27 cellular contexts compared by ENCODE assay signal in the genomic region with DNA sequence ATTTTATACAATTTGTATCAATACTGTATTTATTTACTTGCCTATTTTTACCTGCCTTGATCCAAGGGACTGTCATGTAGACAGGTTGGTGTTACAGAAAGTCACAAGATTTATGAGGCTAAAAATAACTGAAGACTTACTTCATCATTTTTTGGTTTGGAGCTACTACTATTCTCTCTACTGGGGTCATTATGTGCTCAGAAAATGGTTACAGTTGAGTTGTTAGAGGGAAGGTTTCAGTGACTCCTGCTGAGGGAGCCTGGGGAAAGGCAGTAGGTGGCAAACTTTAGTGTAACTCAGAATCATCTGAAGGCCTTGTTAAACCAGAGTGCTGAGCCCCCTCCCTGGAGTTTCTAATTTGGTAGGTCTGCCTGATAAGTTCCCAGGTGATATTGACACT.
DNase-seq lines count a peak whose midpoint lies in the region; ATAC-seq, FAIRE-seq and TF ChIP-seq lines count a peak whose summit lies in the region.
"Had no signal": no experiment of that assay in that cellular context is flagged by ENCODE, and none has a peak within 500 bp of the region (broad histone marks: within the 10 kb centered on the region; RNA-seq: fewer than 3 reads in every experiment).

No MANE protein-coding gene starts in this region.

- no peak overlapping the region; the same call in 1 of the 2 replicates for H3K4me2 ChIP-seq in MM.1S (ENCODE audit: low read depth, low read length)
- no peak overlapping the region for H3K4me2 ChIP-seq in keratinocyte (ENCODE audit: control insufficient read depth, extremely low read depth, insufficient read depth, low read depth, low read length)

- H3K9me3 ChIP-seq in MM.1S (replicated peaks; ENCODE audit: insufficient read depth, low read length) (no peaks in the 10 kb centered on the region), keratinocyte (ENCODE audit: control insufficient read depth, low read depth, low read length) (no peaks in the 10 kb centered on the region)
- H3K9me3 ChIP-seq: Peyer's patch, upper lobe of right lung had no signal

- H3K4me3 ChIP-seq in MM.1S (ENCODE audit: low read length) (no peak overlapping the region), keratinocyte (ENCODE audit: control insufficient read depth in 2 of 3, extremely low read depth in 1 of 3, insufficient read depth in 2 of 3, low read depth in 1 of 3, low read length in 3 of 3) (no peak overlapping the region)
- H3K4me3 ChIP-seq: heart right ventricle, Peyer's patch, upper lobe of right lung had no signal

- H3K27ac ChIP-seq in MM.1S (ENCODE audit: low read length) (no peak overlapping the region), keratinocyte (ENCODE audit: control insufficient read depth, insufficient read depth, low read length) (peak overlapping the region; percentile 8)
- H3K27ac ChIP-seq: heart right ventricle, Peyer's patch, upper lobe of right lung had no signal

- no peaks in the 10 kb centered on the region for H3K27me3 ChIP-seq in MM.1S (replicated peaks; ENCODE audit: insufficient read depth, low read length)
- no peaks in the 10 kb centered on the region for H3K27me3 ChIP-seq in keratinocyte (ENCODE audit: control insufficient read depth, extremely low read depth, insufficient read depth, low read length)
- H3K27me3 ChIP-seq: heart right ventricle, Peyer's patch, upper lobe of right lung had no signal

- H3K9me2 ChIP-seq in MM.1S (replicated peaks; ENCODE audit: insufficient read depth, low read length), result no peaks in the 10 kb centered on the region

- peaks cover 15% of the 10 kb centered on the region for H3F3A ChIP-seq in MM.1S (ENCODE audit: insufficient read depth, low read length)

- no peaks in the 10 kb centered on the region for H3K9me1 ChIP-seq in keratinocyte (ENCODE audit: control insufficient read depth, extremely low read depth, insufficient read depth, low read length)

- no peaks in the 10 kb centered on the region for H3K36me3 Mint-ChIP-seq in glutamatergic neuron (ENCODE audit: unreplicated experiment)
- no peaks in the 10 kb centered on the region for H3K36me3 Mint-ChIP-seq in activated T-helper 2 cell treated with anti-CD3 and anti-CD28 coated beads, Interferon-gamma antibody, Interleukin-2, Interleukin-4, amounts not matched to agents 10 μg/mL and 5 μg/mL and 100 μg/mL, durations not matched to agents 14 hours and 24 hours and 36 hours (ENCODE audit: low read depth)
- no peaks in the 10 kb centered on the region for H3K36me3 Mint-ChIP-seq in T-helper 2 cell treated with Interferon-gamma antibody and Interleukin-4, amounts not matched to agents 5 μg/mL and 100 μg/mL, for 36 hours (ENCODE audit: low read depth)
- H3K36me3 Mint-ChIP-seq: brain had no signal

- ATAC-seq in GM21390 (IDR thresholded peaks at IDR 0.05; ENCODE audit: unreplicated experiment), result peak; percentile 25
- ATAC-seq: activated naive CD8-positive, alpha-beta T cell treated with anti-CD3 and anti-CD28 coated beads, Interleukin-2, amount 50 U/mL, for 24 hours; heart right ventricle; left colon; sciatic nerve; upper lobe of right lung had no signal

- H3K9ac ChIP-seq in MM.1S (ENCODE audit: low read length), result no peak overlapping the region
- no peak overlapping the region for H3K9ac ChIP-seq in keratinocyte (ENCODE audit: control insufficient read depth, extremely low read depth, insufficient read depth, low read length)

- H3K36me3 ChIP-seq in MM.1S (replicated peaks; ENCODE audit: insufficient read depth, low read length) (no peaks in the 10 kb centered on the region), keratinocyte (ENCODE audit: control insufficient read depth in 2 of 2, extremely low read depth in 1 of 2, insufficient read depth in 2 of 2, low read length in 2 of 2) (no peaks in the 10 kb centered on the region)
- H3K36me3 ChIP-seq: heart right ventricle, Peyer's patch, upper lobe of right lung had no signal

- H3K79me2 ChIP-seq in MM.1S (ENCODE audit: low read length) (no peaks in the 10 kb centered on the region), keratinocyte (ENCODE audit: control insufficient read depth, insufficient read depth, low read length) (no peaks in the 10 kb centered on the region)

- H3K4me1 Mint-ChIP-seq in glutamatergic neuron (ENCODE audit: low read depth, unreplicated experiment), result no peaks in the 10 kb centered on the region
- H3K4me1 Mint-ChIP-seq in activated T-helper 2 cell treated with anti-CD3 and anti-CD28 coated beads, Interferon-gamma antibody, Interleukin-2, Interleukin-4, amounts not matched to agents 10 μg/mL and 5 μg/mL and 100 μg/mL, durations not matched to agents 14 hours and 24 hours and 36 hours (ENCODE audit: low read depth), result no peaks in the 10 kb centered on the region
- no peaks in the 10 kb centered on the region for H3K4me1 Mint-ChIP-seq in T-helper 2 cell treated with Interferon-gamma antibody and Interleukin-4, amounts not matched to agents 5 μg/mL and 100 μg/mL, for 36 hours (ENCODE audit: low read depth)
- H3K4me1 Mint-ChIP-seq: activated CD4-positive, alpha-beta T cell treated with anti-CD3 and anti-CD28 coated beads, Interleukin-2, amount 10 ng/mL, durations not matched to agents 24 days and 14 days; activated naive CD8-positive, alpha-beta T cell treated with anti-CD3 and anti-CD28 coated beads, Interleukin-2, amount 50 U/mL, for 24 hours had no signal

- H3K4me3 Mint-ChIP-seq in glutamatergic neuron (ENCODE audit: unreplicated experiment), result no peak overlapping the region
- H3K4me3 Mint-ChIP-seq in activated T-helper 2 cell treated with anti-CD3 and anti-CD28 coated beads, Interferon-gamma antibody, Interleukin-2, Interleukin-4, amounts not matched to agents 10 μg/mL and 5 μg/mL and 100 μg/mL, durations not matched to agents 14 hours and 24 hours and 36 hours (ENCODE audit: low read depth), result no peak overlapping the region
- no peak overlapping the region for H3K4me3 Mint-ChIP-seq in T-helper 2 cell treated with Interferon-gamma antibody and Interleukin-4, amounts not matched to agents 5 μg/mL and 100 μg/mL, for 36 hours
- H3K4me3 Mint-ChIP-seq: activated CD4-positive, alpha-beta T cell treated with anti-CD3 and anti-CD28 coated beads, Interleukin-2, amount 10 ng/mL, durations not matched to agents 24 days and 14 days; activated naive CD8-positive, alpha-beta T cell treated with anti-CD3 and anti-CD28 coated beads, Interleukin-2, amount 50 U/mL, for 24 hours; brain had no signal

- no peaks in the 10 kb centered on the region for H3K9me3 Mint-ChIP-seq in glutamatergic neuron (ENCODE audit: unreplicated experiment)
- H3K9me3 Mint-ChIP-seq in activated T-helper 2 cell treated with anti-CD3 and anti-CD28 coated beads, Interferon-gamma antibody, Interleukin-2, Interleukin-4, amounts not matched to agents 10 μg/mL and 5 μg/mL and 100 μg/mL, durations not matched to agents 14 hours and 24 hours and 36 hours, result no peaks in the 10 kb centered on the region
- H3K9me3 Mint-ChIP-seq in T-helper 2 cell treated with Interferon-gamma antibody and Interleukin-4, amounts not matched to agents 5 μg/mL and 100 μg/mL, for 36 hours, result no peaks in the 10 kb centered on the region
- H3K9me3 Mint-ChIP-seq: activated CD4-positive, alpha-beta T cell treated with anti-CD3 and anti-CD28 coated beads, Interleukin-2, amount 10 ng/mL, durations not matched to agents 24 days and 14 days; activated naive CD8-positive, alpha-beta T cell treated with anti-CD3 and anti-CD28 coated beads, Interleukin-2, amount 50 U/mL, for 24 hours had no signal

- intact Hi-C loops in activated T-helper 2 cell treated with anti-CD3 and anti-CD28 coated beads, Interferon-gamma antibody, Interleukin-2, Interleukin-4, amounts not matched to agents 10 μg/mL and 5 μg/mL and 100 μg/mL, durations not matched to agents 14 hours and 24 hours and 36 hours (cut with micrococcal nuclease), result no loop called here

- no peaks in the 10 kb centered on the region for H3K27me3 Mint-ChIP-seq in glutamatergic neuron (ENCODE audit: unreplicated experiment)
- H3K27me3 Mint-ChIP-seq in activated T-helper 2 cell treated with anti-CD3 and anti-CD28 coated beads, Interferon-gamma antibody, Interleukin-2, Interleukin-4, amounts not matched to agents 10 μg/mL and 5 μg/mL and 100 μg/mL, durations not matched to agents 14 hours and 24 hours and 36 hours (ENCODE audit: low read depth), result no peaks in the 10 kb centered on the region
- H3K27me3 Mint-ChIP-seq in T-helper 2 cell treated with Interferon-gamma antibody and Interleukin-4, amounts not matched to agents 5 μg/mL and 100 μg/mL, for 36 hours (ENCODE audit: low read depth), result no peaks in the 10 kb centered on the region
- H3K27me3 Mint-ChIP-seq: activated CD4-positive, alpha-beta T cell treated with anti-CD3 and anti-CD28 coated beads, Interleukin-2, amount 10 ng/mL, durations not matched to agents 24 days and 14 days; activated naive CD8-positive, alpha-beta T cell treated with anti-CD3 and anti-CD28 coated beads, Interleukin-2, amount 50 U/mL, for 24 hours had no signal

- H4K20me1 ChIP-seq in MM.1S (ENCODE audit: insufficient read depth, low read length) (no peaks in the 10 kb centered on the region), keratinocyte (ENCODE audit: control insufficient read depth, extremely low read depth, insufficient read depth, low read length) (no peaks in the 10 kb centered on the region)

- H2AFZ ChIP-seq in MM.1S (ENCODE audit: low read length) (no peak overlapping the region), keratinocyte (ENCODE audit: control insufficient read depth, low read length) (peak overlapping the region; percentile 90)

- H3K27ac Mint-ChIP-seq in glutamatergic neuron (ENCODE audit: unreplicated experiment), result no peak overlapping the region
- H3K27ac Mint-ChIP-seq in activated T-helper 2 cell treated with anti-CD3 and anti-CD28 coated beads, Interferon-gamma antibody, Interleukin-2, Interleukin-4, amounts not matched to agents 10 μg/mL and 5 μg/mL and 100 μg/mL, durations not matched to agents 14 hours and 24 hours and 36 hours, result no peak overlapping the region
- H3K27ac Mint-ChIP-seq in T-helper 2 cell treated with Interferon-gamma antibody and Interleukin-4, amounts not matched to agents 5 μg/mL and 100 μg/mL, for 36 hours, result no peak overlapping the region
- H3K27ac Mint-ChIP-seq: activated CD4-positive, alpha-beta T cell treated with anti-CD3 and anti-CD28 coated beads, Interleukin-2, amount 10 ng/mL, durations not matched to agents 24 days and 14 days; activated naive CD8-positive, alpha-beta T cell treated with anti-CD3 and anti-CD28 coated beads, Interleukin-2, amount 50 U/mL, for 24 hours; brain had no signal

- dilution Hi-C loops in keratinocyte (cut with MboI; ENCODE audit: extremely low pct_ligation_motif_present, low sequenced_read_pairs), result no loop called here

- H3K4me1 ChIP-seq in MM.1S (ENCODE audit: low read length), result peaks cover 34% of the 10 kb centered on the region
- H3K4me1 ChIP-seq in keratinocyte (ENCODE audit: control insufficient read depth, extremely low read depth, insufficient read depth, low read length), result peaks cover 20% of the 10 kb centered on the region
- H3K4me1 ChIP-seq: heart right ventricle, Peyer's patch, upper lobe of right lung had no signal

- FAIRE-seq in GM18507 (lab: Jason Lieb, UNC) (peak; percentile 33), keratinocyte (lab: Jason Lieb, UNC) (peak; percentile 23)

- DNase-seq in GM18507 (ENCODE audit: extremely low spot score, insufficient read length, low read depth) (no peak), MM.1S (peak; percentile 8), keratinocyte (ENCODE audit: low read depth, low spot score) (no peak), NCI-H1694 treated with DMSO at 0.1 percent for 48 hours (lab: John Stamatoyannopoulos, UW) (no peak), glutamatergic neuron (no peak)
- no peak for DNase-seq in activated T-helper 2 cell treated with anti-CD3 and anti-CD28 coated beads, Interferon-gamma antibody, Interleukin-2, Interleukin-4, amounts not matched to agents 10 μg/mL and 5 μg/mL and 100 μg/mL, durations not matched to agents 14 hours and 24 hours and 36 hours (ENCODE audit: low spot score)
- no peak for DNase-seq in T-helper 2 cell treated with Interferon-gamma antibody and Interleukin-4, amounts not matched to agents 5 μg/mL and 100 μg/mL, for 36 hours (ENCODE audit: low spot score)
- DNase-seq: activated CD4-positive, alpha-beta T cell treated with anti-CD3 and anti-CD28 coated beads, Interleukin-2, amount 10 ng/mL, durations not matched to agents 24 days and 14 days; activated naive CD8-positive, alpha-beta T cell treated with anti-CD3 and anti-CD28 coated beads, Interleukin-2, amount 50 U/mL, for 24 hours; activated T-cell treated with anti-CD3 and anti-CD28 coated beads, Interleukin-2, amount 50 U/mL, for 1 hour; DMS53; HCEC 1CT; heart right ventricle; left colon; mesendoderm; NCI-H1048; NCI-H187; NCI-H526; Peyer's patch; stimulated activated CD4-positive, alpha-beta T cell treated with anti-CD3 and anti-CD28 coated beads, Interleukin-12 subunit alpha, Interleukin-12 subunit beta, amount 100 ng/mL, for 4 hours; stimulated activated CD4-positive, alpha-beta T cell treated with anti-CD3 and anti-CD28 coated beads, Interleukin-4, amount 100 ng/mL, for 1 hour; SW 1271; T1000; upper lobe of right lung had no signal

- TF ChIP-seq CTCF in MM.1S (IDR thresholded peaks at IDR 0.05; ENCODE audit: low read length) (no peak), keratinocyte (optimal IDR thresholded peaks at IDR 0.05 in 1 of 3, IDR thresholded peaks at IDR 0.05 in 1 of 3, conservative IDR thresholded peaks at IDR 0.05 in 1 of 3; ENCODE audit: extremely low read depth in 1 of 3, insufficient read depth in 2 of 3, low read length in 3 of 3) (no peak), glutamatergic neuron (IDR thresholded peaks at IDR 0.05; ENCODE audit: partially characterized antibody, unreplicated experiment) (no peak)
